8 cellular contexts compared by ENCODE assay signal in the genomic region with DNA sequence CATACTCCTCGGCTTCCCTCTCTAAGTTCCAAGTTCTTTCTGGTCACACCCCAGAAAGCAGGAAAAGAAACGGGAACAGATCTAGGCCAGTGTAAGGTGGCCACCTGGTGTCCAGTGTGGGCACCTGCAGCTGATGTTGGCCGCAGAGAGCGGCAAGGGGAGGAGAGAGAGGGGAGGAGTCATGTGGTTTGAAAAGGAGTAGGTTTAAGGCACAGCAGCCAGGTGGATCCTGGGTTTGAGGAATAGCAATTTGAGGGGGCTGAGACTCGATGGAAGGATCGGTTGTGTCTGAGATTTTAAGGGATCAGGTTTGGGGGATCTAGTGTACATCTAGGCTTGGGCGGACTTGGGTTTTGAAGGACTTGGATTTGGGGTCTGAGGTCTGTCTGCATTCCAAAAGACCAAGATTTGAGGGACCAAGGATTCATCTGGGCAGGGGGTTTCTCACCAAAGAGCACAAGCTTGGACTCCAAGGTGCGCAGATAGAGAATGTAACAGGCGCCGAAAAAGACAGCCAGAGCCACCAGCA. TPM values are rescaled to one million over a fixed set of nuclear protein-coding genes. Genes with fewer than 3 reads are reported as not detected.
DNase-seq lines count a peak whose midpoint lies in the region; ATAC-seq and TF ChIP-seq lines count a peak whose summit lies in the region.

No MANE protein-coding gene starts in this region.

- peak overlapping the region; percentile 83 for H3K4me2 ChIP-seq in GM23248 (ENCODE audit: unreplicated experiment)

- TF ChIP-seq POLR2A in suprapubic skin (IDR thresholded peaks at IDR 0.05) = no peak

- peak; percentile 65 for TF ChIP-seq CTCF in WI38 (IDR thresholded peaks at IDR 0.05; ENCODE audit: low read depth, low read length)
- peak; percentile 94 for TF ChIP-seq CTCF in epithelial cell of esophagus (IDR thresholded peaks at IDR 0.05; ENCODE audit: insufficient read depth, low read depth, low read length, missing control alignments)
- TF ChIP-seq CTCF in suprapubic skin (IDR thresholded peaks at IDR 0.05) = peak; percentile 58 to 73

- H3K4me3 ChIP-seq in CD4-positive, CD25-positive, alpha-beta regulatory T cell (ENCODE audit: low read depth, low read length) = peak overlapping the region; percentile 51
- peak overlapping the region; percentile 94 for H3K4me3 ChIP-seq in GM23248
- H3K4me3 ChIP-seq in WI38 (ENCODE audit: low read depth, low read length) = peak overlapping the region; percentile 97
- H3K4me3 ChIP-seq in epithelial cell of esophagus (ENCODE audit: low read length) = peak overlapping the region; percentile 86
- peak overlapping the region; percentile 96 for H3K4me3 ChIP-seq in mesodermal cell (ENCODE audit: extremely low read depth, insufficient read depth, low read length, poor library complexity, severe bottlenecking)
- peak overlapping the region; percentile 90 for H3K4me3 ChIP-seq in suprapubic skin

- TF ChIP-seq EP300 in suprapubic skin (IDR thresholded peaks at IDR 0.05) = no peak

- H3K4me1 Mint-ChIP-seq in CD4-positive, CD25-positive, alpha-beta regulatory T cell = peaks cover 5 to 23% (median 12%) of the 10 kb centered on the region in 4 donors

- no peaks in the 10 kb centered on the region for H3K9me3 ChIP-seq in CD4-positive, CD25-positive, alpha-beta regulatory T cell (ENCODE audit: control insufficient read depth in 2 of 2, low read length in 2 of 2)
- H3K9me3 ChIP-seq in GM23248 (ENCODE audit: low read depth) (no peaks in the 10 kb centered on the region), mesodermal cell (ENCODE audit: control insufficient read depth, low read length) (no peaks in the 10 kb centered on the region), suprapubic skin (no peaks in the 10 kb centered on the region)

- DNase-seq in CD4-positive, CD25-positive, alpha-beta regulatory T cell = peak in 2 of 3 donors; percentile 33 to 64
- DNase-seq in GM23248 = peak; percentile 90
- DNase-seq in NCI-H2171 (lab: John Stamatoyannopoulos, UW) = peak; percentile 38
- peak; percentile 91 for DNase-seq in epithelial cell of esophagus (ENCODE audit: low read depth)
- no peak for DNase-seq in suprapubic skin (ENCODE audit: low spot score in 2 of 2)

- in situ Hi-C loops in GM23248 (cut with MboI) = no loop called here

- peak overlapping the region; percentile 85 to 95 (median 92) for H3K4me3 Mint-ChIP-seq in CD4-positive, CD25-positive, alpha-beta regulatory T cell

- no peaks in the 10 kb centered on the region for H3K9me2 ChIP-seq in GM23248 (ENCODE audit: insufficient read depth)

- peaks cover 10% of the 10 kb centered on the region for H3K79me2 ChIP-seq in GM23248 (ENCODE audit: insufficient read depth)

- no peaks in the 10 kb centered on the region for H3K27me3 Mint-ChIP-seq in CD4-positive, CD25-positive, alpha-beta regulatory T cell

- no peaks in the 10 kb centered on the region for H3K36me3 ChIP-seq in CD4-positive, CD25-positive, alpha-beta regulatory T cell (ENCODE audit: control insufficient read depth, insufficient read depth, low read length)
- 0 out of 2 replicates have a peak, but pooled peaks cover 3% of the 10 kb centered on the region for H3K36me3 ChIP-seq in GM23248 (ENCODE audit: low read depth)
- H3K36me3 ChIP-seq in mesodermal cell (ENCODE audit: control insufficient read depth, insufficient read depth, low read length) = peaks cover 17% of the 10 kb centered on the region
- peaks cover 10% of the 10 kb centered on the region for H3K36me3 ChIP-seq in suprapubic skin

- H4K20me1 ChIP-seq in GM23248 (ENCODE audit: insufficient read depth) = no peaks in the 10 kb centered on the region

- peak overlapping the region; percentile 69 to 90 (median 82) for H3K27ac Mint-ChIP-seq in CD4-positive, CD25-positive, alpha-beta regulatory T cell

- peaks cover 15% of the 10 kb centered on the region for H3K4me1 ChIP-seq in CD4-positive, CD25-positive, alpha-beta regulatory T cell (ENCODE audit: control insufficient read depth, insufficient read depth, low read length, poor library complexity, severe bottlenecking)
- H3K4me1 ChIP-seq in GM23248 (ENCODE audit: insufficient read depth) = peaks cover 5% of the 10 kb centered on the region; the same call in 1 of the 2 replicates
- peaks cover 14% of the 10 kb centered on the region for H3K4me1 ChIP-seq in mesodermal cell (ENCODE audit: control insufficient read depth, insufficient read depth, low read length, poor library complexity, severe bottlenecking)
- peaks cover 22% of the 10 kb centered on the region for H3K4me1 ChIP-seq in suprapubic skin

- H3F3A ChIP-seq in GM23248 (ENCODE audit: insufficient read depth) = no peaks in the 10 kb centered on the region

- WGBS in GM23248 (ENCODE audit: low coverage in 1 of 2, low lambda C conversion rate in 2 of 2, missing lambda C conversion rate in 2 of 2), 2 experiments = 19 to 22% methylated on average over 10 of the region's 10 CpGs
- 18% methylated on average over 8 to 10 of the region's 10 CpGs for WGBS in mesodermal cell (ENCODE audit: insufficient coverage in 2 of 2), 2 experiments
- WGBS in suprapubic skin = 25% methylated on average over 10 of the region's 10 CpGs

- peak overlapping the region; percentile 81 for H3K27ac ChIP-seq in CD4-positive, CD25-positive, alpha-beta regulatory T cell (ENCODE audit: insufficient read depth, low read length, poor library complexity, severe bottlenecking)
- peak overlapping the region; percentile 93 for H3K27ac ChIP-seq in GM23248
- H3K27ac ChIP-seq in mesodermal cell (ENCODE audit: low read depth, low read length, severe bottlenecking) = peak overlapping the region; percentile 91
- no peak overlapping the region for H3K27ac ChIP-seq in suprapubic skin

- H3K9ac ChIP-seq in GM23248 = peak overlapping the region; percentile 100

- ATAC-seq in CD4-positive, CD25-positive, alpha-beta regulatory T cell (ENCODE audit: low read depth in 2 of 2) = no peak
- ATAC-seq in GM21528 (IDR thresholded peaks at IDR 0.05; ENCODE audit: low FRiP score, unreplicated experiment) = no peak

- 0 out of 2 replicates have a peak overlapping the region, but pooled peaks have one; percentile 86 for H2AFZ ChIP-seq in GM23248

- no peaks in the 10 kb centered on the region for H3K9me3 Mint-ChIP-seq in CD4-positive, CD25-positive, alpha-beta regulatory T cell

- H3K27me3 ChIP-seq in CD4-positive, CD25-positive, alpha-beta regulatory T cell (ENCODE audit: control insufficient read depth, insufficient read depth, low read length) = no peaks in the 10 kb centered on the region
- H3K27me3 ChIP-seq in GM23248 (replicated peaks; ENCODE audit: insufficient read depth) (no peaks in the 10 kb centered on the region), suprapubic skin (no peaks in the 10 kb centered on the region)

- peaks cover 6% of the 10 kb centered on the region for H3K36me3 Mint-ChIP-seq in CD4-positive, CD25-positive, alpha-beta regulatory T cell

RNA-seq across cellular contexts. Expression of gene RABAC1, which starts 1.2 kb away (rescaled TPM):
- total RNA-seq in CD4-positive, CD25-positive, alpha-beta regulatory T cell = 94.0 TPM
- polyA plus RNA-seq in CD4-positive, CD25-positive, alpha-beta regulatory T cell = 100 to 1,000 TPM; 184 to 261 (median 237) TPM
- 294 and 405 TPM in 2 replicates for total RNA-seq in GM23248 (2014; rRNA removed; shearing (Covaris generic))
- 470 and 473 TPM in 2 replicates for polyA plus RNA-seq in GM23248 (2016; fragmentation: Nextera tagmentation; extraction: Ambion mirVana)
- 137 TPM for polyA plus RNA-seq in mesodermal cell (2013, experiment 1 of 2)
- 125 TPM for polyA plus RNA-seq in mesodermal cell (2013, experiment 2 of 2)
- 100 to 1,000 TPM in 3 of 4 donors, 10 to 100 TPM in 1; 75.2 to 137 (median 125) TPM for total RNA-seq in suprapubic skin

RNA-seq across cellular contexts. Expression of gene ERFL, which starts 29.7 kb away (rescaled TPM):
- total RNA-seq in CD4-positive, CD25-positive, alpha-beta regulatory T cell = 4.7 TPM
- not detected for polyA plus RNA-seq in CD4-positive, CD25-positive, alpha-beta regulatory T cell
- total RNA-seq in GM23248 (2014; rRNA removed; shearing (Covaris generic)) = not detected in 2 replicates
- not detected in 2 replicates for polyA plus RNA-seq in GM23248 (2016; fragmentation: Nextera tagmentation; extraction: Ambion mirVana)
- polyA plus RNA-seq in mesodermal cell (2013, experiment 1 of 2) = 0.29 TPM
- 0.35 TPM for polyA plus RNA-seq in mesodermal cell (2013, experiment 2 of 2)
- under 1 TPM in 2 of 4 donors, not detected in 2; 0.21 to 0.72 TPM for total RNA-seq in suprapubic skin

RNA-seq across cellular contexts. Expression of gene ATP1A3, which starts 36.1 kb away (rescaled TPM):
- 11.1 TPM for total RNA-seq in CD4-positive, CD25-positive, alpha-beta regulatory T cell
- 1 to 10 TPM in 3 of 4 donors, under 1 TPM in 1; 0.92 to 3.5 (median 1.7) TPM for polyA plus RNA-seq in CD4-positive, CD25-positive, alpha-beta regulatory T cell
- total RNA-seq in GM23248 (2014; rRNA removed; shearing (Covaris generic)) = 0.11 and 0.63 TPM in 2 replicates
- 0.34 and 0.36 TPM in 2 replicates for polyA plus RNA-seq in GM23248 (2016; fragmentation: Nextera tagmentation; extraction: Ambion mirVana)
- 3.8 TPM for polyA plus RNA-seq in mesodermal cell (2013, experiment 1 of 2)
- polyA plus RNA-seq in mesodermal cell (2013, experiment 2 of 2) = 2.3 TPM
- not detected for total RNA-seq in suprapubic skin

Comparison
In these comparisons a context has a peak if more than half of its experiments do, and no peak if none do; other contexts are left out.
1. DNase-seq: peak in CD4-positive, CD25-positive, alpha-beta regulatory T cell (2 of 3), GM23248 (single experiment), NCI-H2171 (single experiment) and epithelial cell of esophagus (single experiment); none in suprapubic skin (0 of 2).
2. Peak in every context shown above with its lines, with median percentiles within 50 percentile points of each other: H3K4me3 ChIP-seq and CTCF ChIP-seq.